In genomic region chr1:203835476-203835875, GRCh38 we compare ENCODE assay signal across 24 cellular contexts. TPM values are rescaled to one million over a fixed set of nuclear protein-coding genes. Genes with fewer than 3 reads are reported as not detected.
DNase-seq lines count a peak whose midpoint lies in the region; ATAC-seq and TF ChIP-seq lines count a peak whose summit lies in the region.
"Had no signal": no experiment of that assay in that cellular context is flagged by ENCODE, and none has a peak within 500 bp of the region (broad histone marks: within the 10 kb centered on the region; RNA-seq: fewer than 3 reads in every experiment).

No MANE protein-coding gene starts in this region.

- H3K4me2 ChIP-seq in Loucy (ENCODE audit: low read depth, low read length, poor library complexity, severe bottlenecking): no peak overlapping the region

- no peaks in the 10 kb centered on the region for H3K9me2 ChIP-seq in Loucy (replicated peaks; ENCODE audit: low read depth, low read length)

- no TSS peak for BruUV-seq in A673 (replicated peaks; lab: Mats Ljungman, UMichigan)

- H3K4me1 ChIP-seq in A673 (ENCODE audit: insufficient read depth, low read length, poor library complexity, severe bottlenecking): peaks cover 8% of the 10 kb centered on the region
- no peaks in the 10 kb centered on the region for H3K4me1 ChIP-seq in Loucy (ENCODE audit: insufficient read depth, low read length, poor library complexity, severe bottlenecking)

- intact Hi-C loops in A673 (cut with micrococcal nuclease; ENCODE audit: unreplicated experiment): no loop called here

- CTCF ChIA-PET in A673 (lab: Charles Lee): no interaction called here

- H3K27ac ChIP-seq in A673 (ENCODE audit: low read depth, low read length, poor library complexity, severe bottlenecking): no peak overlapping the region
- H3K27ac ChIP-seq: ascending aorta, coronary artery, esophagus squamous epithelium, gastroesophageal sphincter, SK-N-MC had no signal

- POLR2A ChIA-PET in A673 (lab: Charles Lee; ENCODE audit: low non-redundant PET): no interaction called here

- TF ChIP-seq CTCF in A673 (conservative IDR thresholded peaks at IDR 0.05; ENCODE audit: low read depth, low read length) (0 out of 2 replicates have a peak, but pooled peaks have one; percentile 26), Loucy (conservative IDR thresholded peaks at IDR 0.05; ENCODE audit: low read length) (peak; percentile 18; the same call in 1 of the 2 replicates), cardiac fibroblast (IDR thresholded peaks at IDR 0.05; ENCODE audit: low read depth, low read length) (peak; percentile 8)

- peaks cover 3% of the 10 kb centered on the region for H4K20me1 ChIP-seq in Loucy (ENCODE audit: insufficient read depth, low read length, poor library complexity, severe bottlenecking)

- no peak overlapping the region for H3K9ac ChIP-seq in Loucy (ENCODE audit: low read depth, low read length, poor library complexity, severe bottlenecking)

- no peaks in the 10 kb centered on the region for H3K79me2 ChIP-seq in Loucy (ENCODE audit: insufficient read depth, low read length)

- H3K9me3 ChIP-seq in A673 (ENCODE audit: low read depth, low read length, poor library complexity, severe bottlenecking) (no peaks in the 10 kb centered on the region), Loucy (ENCODE audit: insufficient read depth, low read depth, low read length) (no peaks in the 10 kb centered on the region)
- H3K9me3 ChIP-seq: ascending aorta, esophagus squamous epithelium, gastroesophageal sphincter had no signal

- no peaks in the 10 kb centered on the region; the same call in 1 of the 2 replicates for H3F3A ChIP-seq in Loucy (ENCODE audit: low read depth)

- DNase-seq in A673 (ENCODE audit: low spot score) (no peak), cardiac fibroblast (ENCODE audit: low read depth in 2 of 2) (no peak), left lobe of liver (ENCODE audit: low spot score) (no peak), NCI-H446 (lab: John Stamatoyannopoulos, UW) (no peak), HK-2 (ENCODE audit: unreplicated experiment) (no peak), NCI-H446 treated with DMSO at 0.1 percent for 48 hours (lab: John Stamatoyannopoulos, UW) (no peak)
- no peak for DNase-seq in stimulated activated CD4-positive, alpha-beta T cell treated with anti-CD3 and anti-CD28 coated beads, Interleukin-4, amount 100 ng/mL, for 1 hour
- DNase-seq: activated CD4-positive, alpha-beta T cell treated with anti-CD3 and anti-CD28 coated beads, Interleukin-2, amount 50 U/mL, for 48 hours; activated T-cell treated with anti-CD3 and anti-CD28 coated beads, Interleukin-2, amount 50 U/mL, for 72 hours; CD8-positive, alpha-beta memory T cell; DMS 273 treated with DMSO at 0.1 percent for 48 hours; effector memory CD8-positive, alpha-beta T cell; esophagus squamous epithelium; H7; NCI-H1048; NCI-H1694 treated with DMSO at 0.1 percent for 48 hours; NCI-H82 had no signal

- peak; percentile 61 for ATAC-seq in left lobe of liver
- ATAC-seq: activated CD4-positive, CD25-positive, alpha-beta regulatory T cell treated with anti-CD3 and anti-CD28 coated beads, Interleukin-2, amount 50 U/mL, for 24 hours; activated T-cell treated with anti-CD3 and anti-CD28 coated beads, Interleukin-2, amount 50 U/mL, for 72 hours; effector memory CD8-positive, alpha-beta T cell; gastroesophageal sphincter; stimulated activated memory B cell treated with anti-CD40 and anti-IgM and Interleukin-4, amounts not matched to agents 10 μg/mL and 1 μg/mL and 100 μg/mL, for 72 hours had no signal

- no peak overlapping the region for H3K4me3 ChIP-seq in A673 (ENCODE audit: low read depth, low read length, poor library complexity, severe bottlenecking)
- H3K4me3 ChIP-seq in Loucy (ENCODE audit: low read length, poor library complexity, severe bottlenecking): no peak overlapping the region
- no peak overlapping the region for H3K4me3 ChIP-seq in cardiac fibroblast (replicated peaks in 1 of 2; ENCODE audit: low read depth in 2 of 2, low read length in 2 of 2)
- H3K4me3 ChIP-seq: ascending aorta, coronary artery, esophagus squamous epithelium, gastroesophageal sphincter, SK-N-MC had no signal

- H2AFZ ChIP-seq in Loucy (ENCODE audit: low read length): no peak overlapping the region

- H3K27me3 ChIP-seq in A673 (replicated peaks; ENCODE audit: insufficient read depth, low read depth, low read length, poor library complexity) (no peaks in the 10 kb centered on the region), Loucy (ENCODE audit: insufficient read depth, low read length, poor library complexity, severe bottlenecking) (no peaks in the 10 kb centered on the region)
- H3K27me3 ChIP-seq: ascending aorta, esophagus squamous epithelium, gastroesophageal sphincter had no signal

- H3K36me3 ChIP-seq in A673 (ENCODE audit: insufficient read depth, low read length, poor library complexity, severe bottlenecking) (peaks cover 96% of the 10 kb centered on the region), Loucy (ENCODE audit: insufficient read depth, low read length) (peaks cover 94% of the 10 kb centered on the region)

RNA-seq across cellular contexts. Expression of gene SNRPE, which starts 25.9 kb away (rescaled TPM):
- total RNA-seq in A673 (2021): 315 and 358 TPM in 2 replicates
- total RNA-seq in left lobe of liver: 27.7 TPM

RNA-seq across cellular contexts. Expression of gene ZBED6, which starts 40.1 kb away (rescaled TPM):
- total RNA-seq in A673 (2021) (28.5 and 29.6 TPM in 2 replicates), left lobe of liver (17.0 TPM)

RNA-seq across cellular contexts. Expression of gene ZC3H11A, which starts 40.1 kb away (rescaled TPM):
- total RNA-seq in A673 (2021) (95.3 and 103 TPM in 2 replicates), left lobe of liver (23.7 TPM)

Comparison
In these comparisons a context has a peak if more than half of its experiments do, and no peak if none do; other contexts are left out.
1. RNA of gene SNRPE, which starts 25.9 kb away (total RNA-seq): 315 to 358 TPM in A673; 27.7 TPM in left lobe of liver (single experiment); every median in the first group is over 10 times any median in the second.
2. Peak in every context shown above with its lines, with median percentiles within 50 percentile points of each other: CTCF ChIP-seq.